9 cellular contexts compared by ENCODE assay signal in genomic region chr4:100738388-100739165, GRCh38.
A peak's percentile ranks its signal among the peaks of the same experiment; 100 is the strongest.
DNase-seq lines count a peak whose midpoint lies in the region; TF ChIP-seq lines count a peak whose summit lies in the region.
"Had no signal": no experiment of that assay in that cellular context is flagged by ENCODE, and none has a peak within 500 bp of the region (broad histone marks: within the 10 kb centered on the region; RNA-seq: fewer than 3 reads in every experiment).

No MANE protein-coding gene starts in this region.

- H3K9ac ChIP-seq in adipocyte (ENCODE audit: low read length) = peak overlapping the region; percentile 19

- H3K4me3 ChIP-seq in A673 (ENCODE audit: low read depth, low read length, poor library complexity, severe bottlenecking) (no peak overlapping the region), HFF-Myc (replicated peaks; ENCODE audit: low read depth, low read length) (no peak overlapping the region), adipocyte (ENCODE audit: low read length) (no peak overlapping the region)

- peak; percentile 44 for TF ChIP-seq CTCF in A673 (conservative IDR thresholded peaks at IDR 0.05; ENCODE audit: low read depth, low read length)
- no peak for TF ChIP-seq CTCF in HFF-Myc (IDR thresholded peaks at IDR 0.05; ENCODE audit: low read depth, low read length, missing control alignments)

- H3K27ac ChIP-seq in A673 (ENCODE audit: low read depth, low read length, poor library complexity, severe bottlenecking) = no peak overlapping the region

- H3K9me3 ChIP-seq in A673 (ENCODE audit: low read depth, low read length, poor library complexity, severe bottlenecking) (peaks cover 3% of the 10 kb centered on the region), adipocyte (ENCODE audit: control insufficient read depth, low read length) (peaks cover 8% of the 10 kb centered on the region)

- H3K27me3 ChIP-seq in A673 (replicated peaks; ENCODE audit: insufficient read depth, low read depth, low read length, poor library complexity) (no peaks in the 10 kb centered on the region), adipocyte (replicated peaks; ENCODE audit: control insufficient read depth, insufficient read depth, low read length) (no peaks in the 10 kb centered on the region)

- intact Hi-C loops in A673 (cut with micrococcal nuclease; ENCODE audit: unreplicated experiment) = loop anchor here (1.0 to 10.0 kb wide), 2 partner anchors 224 to 645 kb away; partner anchors contain the start of gene EMCN

- no TSS peak for BruUV-seq in A673 (replicated peaks; lab: Mats Ljungman, UMichigan)

- POLR2A ChIA-PET in A673 (lab: Charles Lee; ENCODE audit: low non-redundant PET) = interaction anchor here (0.8 kb wide), 1 partner anchor 313 kb away, joined by 12 read pairs; no protein-coding TSS in a partner anchor

- DNase-seq in A673 (ENCODE audit: low spot score) (peak; percentile 64), HFF-Myc (ENCODE audit: extremely low read depth, low read depth) (peak; percentile 90), adipocyte (ENCODE audit: low read depth) (peak; percentile 75), iris pigment epithelial cell (ENCODE audit: low read depth) (peak; percentile 61), NK-92 (lab: John Stamatoyannopoulos, UW; ENCODE audit: unreplicated experiment) (no peak), NCI-H1694 treated with DMSO at 0.1 percent for 48 hours (lab: John Stamatoyannopoulos, UW) (no peak), nucleus accumbens (lab: John Stamatoyannopoulos, UW) (no peak), COR-L47 (lab: John Stamatoyannopoulos, UW) (no peak)
- DNase-seq: CD4-positive, alpha-beta memory T cell had no signal

- H3K36me3 ChIP-seq in A673 (ENCODE audit: insufficient read depth, low read length, poor library complexity, severe bottlenecking) (no peaks in the 10 kb centered on the region), adipocyte (ENCODE audit: control insufficient read depth, insufficient read depth, low read length, severe bottlenecking) (no peaks in the 10 kb centered on the region)

- H3K4me1 ChIP-seq in A673 (ENCODE audit: insufficient read depth, low read length, poor library complexity, severe bottlenecking) = no peaks in the 10 kb centered on the region
- H3K4me1 ChIP-seq in adipocyte (ENCODE audit: control insufficient read depth, insufficient read depth, low read length) = peaks cover 25% of the 10 kb centered on the region

- CTCF ChIA-PET in A673 (lab: Charles Lee) = interaction anchor here (0.6 to 1.6 kb wide), 5 partner anchors 97 to 740 kb away, joined by 3 to 17 read pairs (median 6); no protein-coding TSS in a partner anchor

Comparison
In these comparisons a context has a peak if more than half of its experiments do, and no peak if none do; other contexts are left out.
1. DNase-seq: peak in A673 (single experiment), HFF-Myc (single experiment), adipocyte (single experiment) and iris pigment epithelial cell (single experiment); none in NK-92 (single experiment), NCI-H1694 treated with DMSO at 0.1 percent for 48 hours (single experiment), nucleus accumbens (0 of 56) and COR-L47 (single experiment).